In the genomic region with DNA sequence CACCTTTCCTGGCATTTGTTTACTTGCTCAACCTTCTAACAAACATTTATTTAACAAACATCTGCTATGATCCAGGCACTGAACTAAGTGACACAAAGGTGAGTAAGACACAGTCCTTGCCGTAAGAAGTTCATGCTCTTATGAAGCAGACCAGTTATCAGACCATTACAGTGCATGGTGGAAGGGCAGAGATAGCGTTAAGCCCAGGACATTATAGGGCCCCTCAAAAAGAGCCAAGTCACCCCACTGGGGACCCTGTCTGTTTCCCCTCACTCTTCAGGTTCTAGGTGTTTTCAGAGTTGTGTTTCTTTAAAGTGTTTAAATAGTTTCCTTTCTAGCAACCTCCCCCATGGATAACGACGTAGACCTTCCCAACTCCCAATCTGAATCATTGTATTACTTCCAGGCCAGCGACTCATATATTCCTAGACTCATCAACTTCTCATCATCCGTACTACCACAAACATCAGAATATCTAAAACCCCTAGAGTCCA, we compare ENCODE assay signal across 1 cellular context.
A peak's percentile ranks its signal among the peaks of the same experiment; 100 is the strongest.
TF ChIP-seq lines count a peak whose summit lies in the region.

No MANE protein-coding gene starts in this region.

TF ChIP-seq in K562, 482 proteins besides CTCF, POLR2A, EP300 and RAD21 (continued from another document and continues in another):
- TF ChIP-seq RFX5 (IDR thresholded peaks at IDR 0.05; ENCODE audit: low read depth, low read length) = no peak
- TF ChIP-seq TEAD2 (tag; IDR thresholded peaks at IDR 0.05) = no peak
- TF ChIP-seq ZNF586 (CRISPR knock-in tag; conservative IDR thresholded peaks at IDR 0.05) = no peak
- no peak for TF ChIP-seq JUNB (CRISPR knock-in tag; conservative IDR thresholded peaks at IDR 0.05)
- TF ChIP-seq, protein P1, sequence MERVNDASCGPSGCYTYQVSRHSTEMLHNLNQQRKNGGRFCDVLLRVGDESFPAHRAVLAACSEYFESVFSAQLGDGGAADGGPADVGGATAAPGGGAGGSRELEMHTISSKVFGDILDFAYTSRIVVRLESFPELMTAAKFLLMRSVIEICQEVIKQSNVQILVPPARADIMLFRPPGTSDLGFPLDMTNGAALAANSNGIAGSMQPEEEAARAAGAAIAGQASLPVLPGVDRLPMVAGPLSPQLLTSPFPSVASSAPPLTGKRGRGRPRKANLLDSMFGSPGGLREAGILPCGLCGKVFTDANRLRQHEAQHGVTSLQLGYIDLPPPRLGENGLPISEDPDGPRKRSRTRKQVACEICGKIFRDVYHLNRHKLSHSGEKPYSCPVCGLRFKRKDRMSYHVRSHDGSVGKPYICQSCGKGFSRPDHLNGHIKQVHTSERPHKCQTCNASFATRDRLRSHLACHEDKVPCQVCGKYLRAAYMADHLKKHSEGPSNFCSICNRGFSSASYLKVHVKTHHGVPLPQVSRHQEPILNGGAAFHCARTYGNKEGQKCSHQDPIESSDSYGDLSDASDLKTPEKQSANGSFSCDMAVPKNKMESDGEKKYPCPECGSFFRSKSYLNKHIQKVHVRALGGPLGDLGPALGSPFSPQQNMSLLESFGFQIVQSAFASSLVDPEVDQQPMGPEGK (CRISPR knock-in tag; IDR thresholded peaks at IDR 0.05; ENCODE audit: borderline replicate concordance) = no peak
- TF ChIP-seq, protein P2, sequence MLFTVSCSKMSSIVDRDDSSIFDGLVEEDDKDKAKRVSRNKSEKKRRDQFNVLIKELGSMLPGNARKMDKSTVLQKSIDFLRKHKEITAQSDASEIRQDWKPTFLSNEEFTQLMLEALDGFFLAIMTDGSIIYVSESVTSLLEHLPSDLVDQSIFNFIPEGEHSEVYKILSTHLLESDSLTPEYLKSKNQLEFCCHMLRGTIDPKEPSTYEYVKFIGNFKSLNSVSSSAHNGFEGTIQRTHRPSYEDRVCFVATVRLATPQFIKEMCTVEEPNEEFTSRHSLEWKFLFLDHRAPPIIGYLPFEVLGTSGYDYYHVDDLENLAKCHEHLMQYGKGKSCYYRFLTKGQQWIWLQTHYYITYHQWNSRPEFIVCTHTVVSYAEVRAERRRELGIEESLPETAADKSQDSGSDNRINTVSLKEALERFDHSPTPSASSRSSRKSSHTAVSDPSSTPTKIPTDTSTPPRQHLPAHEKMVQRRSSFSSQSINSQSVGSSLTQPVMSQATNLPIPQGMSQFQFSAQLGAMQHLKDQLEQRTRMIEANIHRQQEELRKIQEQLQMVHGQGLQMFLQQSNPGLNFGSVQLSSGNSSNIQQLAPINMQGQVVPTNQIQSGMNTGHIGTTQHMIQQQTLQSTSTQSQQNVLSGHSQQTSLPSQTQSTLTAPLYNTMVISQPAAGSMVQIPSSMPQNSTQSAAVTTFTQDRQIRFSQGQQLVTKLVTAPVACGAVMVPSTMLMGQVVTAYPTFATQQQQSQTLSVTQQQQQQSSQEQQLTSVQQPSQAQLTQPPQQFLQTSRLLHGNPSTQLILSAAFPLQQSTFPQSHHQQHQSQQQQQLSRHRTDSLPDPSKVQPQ (CRISPR knock-in tag; IDR thresholded peaks at IDR 0.05; ENCODE audit: borderline replicate concordance) = no peak
- no peak for TF ChIP-seq PRMT5 (CRISPR knock-in tag; IDR thresholded peaks at IDR 0.05)
- TF ChIP-seq ZNF668 (CRISPR knock-in tag; IDR thresholded peaks at IDR 0.05) = no peak
- TF ChIP-seq TAF7 (tag; IDR thresholded peaks at IDR 0.05) = no peak
- peak; percentile 96 for TF ChIP-seq TAL1 (IDR thresholded peaks at IDR 0.05)
- TF ChIP-seq POLR2AphosphoS2 (IDR thresholded peaks at IDR 0.05; ENCODE audit: low read length) = no peak
- no peak for TF ChIP-seq ZFPM2 (CRISPR knock-in tag; IDR thresholded peaks at IDR 0.05)
- TF ChIP-seq KLF16 (IDR thresholded peaks at IDR 0.05) = no peak; the same call in 1 of the 2 replicates
- TF ChIP-seq NR2C1 (IDR thresholded peaks at IDR 0.05) = peak; percentile 30; the same call in 1 of the 2 replicates
- 0 out of 2 replicates have a peak, but pooled peaks have one; percentile 20 for TF ChIP-seq NR2C1 (tag; IDR thresholded peaks at IDR 0.05)
- TF ChIP-seq CHD7 (IDR thresholded peaks at IDR 0.05; ENCODE audit: low read depth, low read length) = no peak
- no peak for TF ChIP-seq MCM5 (IDR thresholded peaks at IDR 0.05; ENCODE audit: low read depth)
- no peak for TF ChIP-seq MLX (CRISPR knock-in tag; conservative IDR thresholded peaks at IDR 0.05)
- TF ChIP-seq, protein P3, sequence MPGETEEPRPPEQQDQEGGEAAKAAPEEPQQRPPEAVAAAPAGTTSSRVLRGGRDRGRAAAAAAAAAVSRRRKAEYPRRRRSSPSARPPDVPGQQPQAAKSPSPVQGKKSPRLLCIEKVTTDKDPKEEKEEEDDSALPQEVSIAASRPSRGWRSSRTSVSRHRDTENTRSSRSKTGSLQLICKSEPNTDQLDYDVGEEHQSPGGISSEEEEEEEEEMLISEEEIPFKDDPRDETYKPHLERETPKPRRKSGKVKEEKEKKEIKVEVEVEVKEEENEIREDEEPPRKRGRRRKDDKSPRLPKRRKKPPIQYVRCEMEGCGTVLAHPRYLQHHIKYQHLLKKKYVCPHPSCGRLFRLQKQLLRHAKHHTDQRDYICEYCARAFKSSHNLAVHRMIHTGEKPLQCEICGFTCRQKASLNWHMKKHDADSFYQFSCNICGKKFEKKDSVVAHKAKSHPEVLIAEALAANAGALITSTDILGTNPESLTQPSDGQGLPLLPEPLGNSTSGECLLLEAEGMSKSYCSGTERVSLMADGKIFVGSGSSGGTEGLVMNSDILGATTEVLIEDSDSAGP (CRISPR knock-in tag; IDR thresholded peaks at IDR 0.05) = no peak
- no peak for TF ChIP-seq CHD2 (IDR thresholded peaks at IDR 0.05; ENCODE audit: low read depth, low read length)
- no peak; the same call in 1 of the 2 replicates for TF ChIP-seq ETV5 (CRISPR knock-in tag; IDR thresholded peaks at IDR 0.05; ENCODE audit: low read depth)
- TF ChIP-seq STAT5A (IDR thresholded peaks at IDR 0.05; ENCODE audit: borderline replicate concordance, low read length) = peak; percentile 85
- TF ChIP-seq ZBTB43 (CRISPR knock-in tag; IDR thresholded peaks at IDR 0.05) = no peak
- no peak for TF ChIP-seq HNRNPUL1 (IDR thresholded peaks at IDR 0.05; ENCODE audit: low read length)
- TF ChIP-seq EP400 (IDR thresholded peaks at IDR 0.05) = peak; percentile 44; the same call in 1 of the 2 replicates
- TF ChIP-seq ZNF143 (CRISPR knock-in tag; IDR thresholded peaks at IDR 0.05) = no peak
- TF ChIP-seq POLR2B (IDR thresholded peaks at IDR 0.05; ENCODE audit: low read depth, partially characterized antibody) = no peak
- peak; percentile 98 for TF ChIP-seq DPF2 (IDR thresholded peaks at IDR 0.05)
- TF ChIP-seq ARID2 (IDR thresholded peaks at IDR 0.05) = no peak
- TF ChIP-seq PHB2 (IDR thresholded peaks at IDR 0.05; ENCODE audit: low read depth) = 0 out of 2 replicates have a peak, but pooled peaks have one; percentile 63
- peak; percentile 69 for TF ChIP-seq FOXM1 (IDR thresholded peaks at IDR 0.05; ENCODE audit: low read depth)
- no peak for TF ChIP-seq FOXM1 (CRISPR knock-in tag; IDR thresholded peaks at IDR 0.05; ENCODE audit: low read depth)
- 0 out of 2 replicates have a peak, but pooled peaks have one; percentile 23 for TF ChIP-seq JUN (IDR thresholded peaks at IDR 0.05; ENCODE audit: borderline replicate concordance, low read depth, low read length)
- TF ChIP-seq JUN (CRISPR knock-in tag; IDR thresholded peaks at IDR 0.05; ENCODE audit: borderline replicate concordance) = no peak
- TF ChIP-seq TFE3 (CRISPR knock-in tag; IDR thresholded peaks at IDR 0.05) = no peak
- TF ChIP-seq RUNX1 (IDR thresholded peaks at IDR 0.05; ENCODE audit: low read depth) = no peak
- TF ChIP-seq NFIC (IDR thresholded peaks at IDR 0.05) = peak; percentile 74
- no peak for TF ChIP-seq HDAC8 (tag; IDR thresholded peaks at IDR 0.05)
- no peak for TF ChIP-seq NFE2L1 (tag; IDR thresholded peaks at IDR 0.05; ENCODE audit: borderline replicate concordance, low read depth)
- no peak for TF ChIP-seq KDM4B (IDR thresholded peaks at IDR 0.05; ENCODE audit: borderline replicate concordance in 2 of 2, low read depth in 1 of 2)
- no peak for TF ChIP-seq ERF (CRISPR knock-in tag; IDR thresholded peaks at IDR 0.05)
- peak; percentile 73; the same call in 1 of the 2 replicates for TF ChIP-seq NCOA1 (IDR thresholded peaks at IDR 0.05; ENCODE audit: low read depth)
- no peak for TF ChIP-seq ELF1 (tag; IDR thresholded peaks at IDR 0.05)
